8 cellular contexts compared by ENCODE assay signal in genomic region chr1:32962248-32962896, GRCh38. TPM values are rescaled to one million over a fixed set of nuclear protein-coding genes. Genes with fewer than 3 reads are reported as not detected.
DNase-seq lines count a peak whose midpoint lies in the region; ATAC-seq and TF ChIP-seq lines count a peak whose summit lies in the region.

No MANE protein-coding gene starts in this region.

- peak overlapping the region; percentile 61 for H3K27ac Mint-ChIP-seq in activated naive CD8-positive, alpha-beta T cell
- peak overlapping the region; percentile 69 for H3K27ac Mint-ChIP-seq in type B pancreatic cell

- H3K36me3 Mint-ChIP-seq in activated naive CD8-positive, alpha-beta T cell: peaks cover 4% of the 10 kb centered on the region
- peaks cover 8% of the 10 kb centered on the region for H3K36me3 Mint-ChIP-seq in type B pancreatic cell

- H3K27me3 Mint-ChIP-seq in activated naive CD8-positive, alpha-beta T cell: no peaks in the 10 kb centered on the region
- peaks cover 5% of the 10 kb centered on the region for H3K27me3 Mint-ChIP-seq in type B pancreatic cell

- peak overlapping the region; percentile 89 for H3K4me3 Mint-ChIP-seq in activated naive CD8-positive, alpha-beta T cell
- H3K4me3 Mint-ChIP-seq in type B pancreatic cell: peak overlapping the region; percentile 90

- peak; percentile 34 for ATAC-seq in HG03135 (IDR thresholded peaks at IDR 0.05; ENCODE audit: unreplicated experiment)

- peaks cover 55% of the 10 kb centered on the region for H3K4me1 Mint-ChIP-seq in activated naive CD8-positive, alpha-beta T cell (ENCODE audit: low read depth)
- peaks cover 37% of the 10 kb centered on the region for H3K4me1 Mint-ChIP-seq in type B pancreatic cell (ENCODE audit: unreplicated experiment)

- DNase-seq in Daoy (ENCODE audit: low read depth) (peak; percentile 33), left kidney (ENCODE audit: low read depth, low spot score) (peak; percentile 44), type B pancreatic cell (ENCODE audit: extremely low spot score, unreplicated experiment) (no peak), NCI-H2029 treated with DMSO at 0.1 percent for 48 hours (lab: John Stamatoyannopoulos, UW) (no peak), NCI-H524 treated with DMSO at 0.1 percent for 48 hours (lab: John Stamatoyannopoulos, UW) (no peak), NCI-H69 (lab: John Stamatoyannopoulos, UW) (no peak)

- TF ChIP-seq CTCF in type B pancreatic cell (conservative IDR thresholded peaks at IDR 0.05): no peak

- H3K9me3 Mint-ChIP-seq in activated naive CD8-positive, alpha-beta T cell (ENCODE audit: low read depth): no peaks in the 10 kb centered on the region
- no peaks in the 10 kb centered on the region for H3K9me3 Mint-ChIP-seq in type B pancreatic cell

RNA-seq across cellular contexts. Expression of gene RNF19B, which starts 2.2 kb away (rescaled TPM):
- 18.8 and 20.4 TPM in 2 replicates for total RNA-seq in Daoy (2014; rRNA removed; shearing (Covaris generic))
- total RNA-seq in type B pancreatic cell (ENCODE audit: low replicate concordance): 20.1 and 33.8 TPM in 2 replicates

Comparison
In these comparisons a context has a peak if more than half of its experiments do, and no peak if none do; other contexts are left out.
1. DNase-seq: peak in Daoy (single experiment) and left kidney (single experiment); none in type B pancreatic cell (single experiment), NCI-H2029 treated with DMSO at 0.1 percent for 48 hours (single experiment), NCI-H524 treated with DMSO at 0.1 percent for 48 hours (single experiment) and NCI-H69 (single experiment).